Comparison of ENCODE assay signal across 29 cellular contexts in the genomic region with DNA sequence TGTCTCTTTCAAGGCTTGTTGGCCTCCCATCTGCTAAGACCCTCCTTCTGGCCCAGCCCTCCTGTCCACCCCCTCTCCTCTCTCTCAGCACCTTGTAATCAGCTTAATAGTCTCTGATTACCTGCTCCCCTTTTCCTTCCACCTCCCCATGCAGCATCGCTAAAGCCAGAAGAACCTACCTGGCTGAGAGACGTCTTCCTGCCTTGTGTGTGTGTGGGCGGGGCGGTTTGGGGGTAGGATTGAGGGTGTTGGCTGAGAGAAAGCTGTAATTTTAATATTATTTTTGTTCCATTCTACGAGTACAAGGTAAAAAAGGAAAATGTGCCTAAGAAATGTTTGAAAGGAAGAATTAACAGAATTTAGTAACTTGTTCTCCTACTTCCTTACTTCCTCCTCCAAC.
"Had no signal": no experiment of that assay in that cellular context is flagged by ENCODE, and none has a peak within 500 bp of the region (broad histone marks: within the 10 kb centered on the region; RNA-seq: fewer than 3 reads in every experiment).

No MANE protein-coding gene starts in this region.

- ATAC-seq: activated CD4-positive, alpha-beta T cell treated with anti-CD3 and anti-CD28 coated beads for 36 hours; activated CD8-positive, alpha-beta memory T cell treated with anti-CD3 and anti-CD28 coated beads, Interleukin-2, amount 10 ng/mL, durations not matched to agents 7 days and 5 days; activated CD8-positive, alpha-beta T cell treated with anti-CD3 and anti-CD28 coated beads, Interleukin-2, amount 10 ng/mL, durations not matched to agents 7 days and 5 days; activated naive CD8-positive, alpha-beta T cell treated with anti-CD3 and anti-CD28 coated beads, Interleukin-2, amount 50 U/mL, for 24 hours; body of pancreas; esophagus mucosa; heart left ventricle; T-helper 17 cell had no signal

- DNase-seq: activated CD4-positive, alpha-beta memory T cell treated with anti-CD3 and anti-CD28 coated beads for 36 hours; activated CD4-positive, alpha-beta T cell treated with anti-CD3 and anti-CD28 coated beads for 36 hours; activated CD4-positive, alpha-beta T cell treated with anti-CD3 and anti-CD28 coated beads, Interleukin-2, amount 10 ng/mL, durations not matched to agents 24 days and 14 days; activated CD4-positive, CD25-positive, alpha-beta regulatory T cell; activated CD4-positive, CD25-positive, alpha-beta regulatory T cell treated with anti-CD3 and anti-CD28 coated beads, Interleukin-2, amount 50 U/mL, for 72 hours; activated CD8-positive, alpha-beta memory T cell treated with anti-CD3 and anti-CD28 coated beads, Interleukin-2, amount 10 ng/mL, durations not matched to agents 7 days and 5 days; activated CD8-positive, alpha-beta memory T cell treated with anti-CD3 and anti-CD28 coated beads, Interleukin-2, amount 50 U/mL, for 4 hours; activated CD8-positive, alpha-beta T cell treated with anti-CD3 and anti-CD28 coated beads, Interleukin-2, amount 10 ng/mL, durations not matched to agents 7 days and 5 days; activated effector memory CD4-positive, alpha-beta T cell treated with anti-CD3 and anti-CD28 coated beads, Interleukin-2, amount 50 U/mL, for 16 hours; activated naive CD4-positive, alpha-beta T cell treated with anti-CD3 and anti-CD28 coated beads for 36 hours; activated naive CD8-positive, alpha-beta T cell treated with anti-CD3 and anti-CD28 coated beads for 36 hours; activated naive CD8-positive, alpha-beta T cell treated with anti-CD3 and anti-CD28 coated beads, Interleukin-2, amount 50 U/mL, for 24 hours; activated T-cell treated with anti-CD3 and anti-CD28 coated beads, Interleukin-2, amount 50 U/mL, for 1 hour; activated T-cell treated with anti-CD3 and anti-CD28 coated beads, Interleukin-2, amount 50 U/mL, for 48 hours; adrenal gland; amygdala; aorta; body of pancreas; central memory CD4-positive, alpha-beta T cell; cerebellar nuclear complex; colonic mucosa; effector memory CD4-positive, alpha-beta T cell; endodermal cell; foreskin fibroblast; heart left ventricle; T-helper 1 cell; T-helper 17 cell; T1000 had no signal

- H3K27ac ChIP-seq: adrenal gland, body of pancreas, colonic mucosa, heart left ventricle had no signal
